In the genomic region with DNA sequence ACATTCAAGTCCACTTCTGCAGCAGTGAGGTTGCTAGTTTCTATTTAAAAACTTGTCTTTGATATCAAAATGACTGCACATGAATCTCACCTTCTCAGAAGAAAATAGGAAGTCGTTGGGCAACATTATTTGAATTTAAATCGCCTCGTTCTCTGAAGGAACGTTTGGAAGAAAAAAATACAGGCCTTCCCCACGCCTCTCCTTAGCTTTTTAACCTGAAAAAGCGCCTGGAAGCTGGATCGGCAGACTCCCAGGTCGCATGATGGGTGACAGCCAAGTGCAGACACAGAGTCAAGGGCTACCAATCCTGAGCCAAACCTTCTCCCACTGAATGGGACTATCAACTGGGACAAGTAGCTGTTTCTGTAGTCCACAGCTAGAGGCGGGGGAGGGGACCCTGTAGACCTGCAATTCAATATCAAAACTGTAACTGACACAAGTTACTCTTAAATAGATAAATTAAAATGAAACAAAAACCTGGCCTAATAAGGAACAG, we compare ENCODE assay signal across 8 cellular contexts. TPM values are rescaled to one million over a fixed set of nuclear protein-coding genes. Genes with fewer than 3 reads are reported as not detected.
DNase-seq lines count a peak whose midpoint lies in the region; ATAC-seq lines count a peak whose summit lies in the region.

No MANE protein-coding gene starts in this region.

- no peaks in the 10 kb centered on the region for H3K27me3 ChIP-seq in stomach smooth muscle (ENCODE audit: control insufficient read depth in 1 of 2, insufficient read depth in 2 of 2, low read length in 2 of 2)

- peaks cover 62% of the 10 kb centered on the region for H3K4me1 ChIP-seq in stomach smooth muscle (ENCODE audit: control insufficient read depth, insufficient read depth, low read length)

- peak overlapping the region; percentile 96 for H3K4me3 Mint-ChIP-seq in activated T-cell treated with anti-CD3 and anti-CD28 coated beads, Interleukin-2, amount 50 U/mL, for 4 hours

- H3K9me3 ChIP-seq in stomach smooth muscle (ENCODE audit: control insufficient read depth in 2 of 2, low read length in 2 of 2): no peaks in the 10 kb centered on the region

- peak overlapping the region in 1 of 2 donors; percentile 62 for H3K9ac ChIP-seq in stomach smooth muscle (ENCODE audit: low read length in 2 of 2)

- H3K4me3 ChIP-seq in stomach smooth muscle (ENCODE audit: low read length in 2 of 2): peak overlapping the region; percentile 76 to 80

- H3K9me3 Mint-ChIP-seq in activated T-cell treated with anti-CD3 and anti-CD28 coated beads, Interleukin-2, amount 50 U/mL, for 4 hours: no peaks in the 10 kb centered on the region

- H3K36me3 Mint-ChIP-seq in activated T-cell treated with anti-CD3 and anti-CD28 coated beads, Interleukin-2, amount 50 U/mL, for 4 hours (ENCODE audit: insufficient read depth): no peaks in the 10 kb centered on the region

- DNase-seq in NOMO-1 treated with DMSO at 0.1 percent for 48 hours (lab: John Stamatoyannopoulos, UW; ENCODE audit: unreplicated experiment) (peak; percentile 18), NOMO-1 treated with dmso at 0.1 percent for 144 hours (lab: John Stamatoyannopoulos, UW; ENCODE audit: unreplicated experiment) (no peak), hippocampal formation (lab: John Stamatoyannopoulos, UW) (peak; percentile 47 to 70), middle frontal gyrus (ENCODE audit: extremely low spot score, low spot score) (no peak)
- no peak for DNase-seq in activated T-cell treated with anti-CD3 and anti-CD28 coated beads, Interleukin-2, amount 50 U/mL, for 4 hours
- DNase-seq in activated CD8-positive, alpha-beta memory T cell treated with anti-CD3 and anti-CD28 coated beads, Interleukin-2, amount 50 U/mL, for 4 hours: no peak

- H3K27me3 Mint-ChIP-seq in activated T-cell treated with anti-CD3 and anti-CD28 coated beads, Interleukin-2, amount 50 U/mL, for 4 hours (ENCODE audit: low read depth): no peaks in the 10 kb centered on the region

- no peak for ATAC-seq in activated T-cell treated with anti-CD3 and anti-CD28 coated beads, Interleukin-2, amount 50 U/mL, for 4 hours
- no peak for ATAC-seq in GM19397 (IDR thresholded peaks at IDR 0.05; ENCODE audit: unreplicated experiment)

- H3K4me1 Mint-ChIP-seq in activated T-cell treated with anti-CD3 and anti-CD28 coated beads, Interleukin-2, amount 50 U/mL, for 4 hours (ENCODE audit: low read depth): peaks cover 66% of the 10 kb centered on the region

- H3K27ac ChIP-seq in stomach smooth muscle (ENCODE audit: low read length): peak overlapping the region; percentile 8

- no peaks in the 10 kb centered on the region for H3K36me3 ChIP-seq in stomach smooth muscle (ENCODE audit: control insufficient read depth in 2 of 2, insufficient read depth in 2 of 2, low read length in 2 of 2)

RNA-seq across cellular contexts. Expression of a gene that starts 2.2 kb away (rescaled TPM):
- 10 to 100 TPM; 12.9 to 19.2 (median 18.2) TPM for total RNA-seq in activated T-cell treated with anti-CD3 and anti-CD28 coated beads, Interleukin-2, amount 50 U/mL, for 4 hours

RNA-seq across cellular contexts. Expression of a gene that starts 49.7 kb away (rescaled TPM):
- 10 to 100 TPM; 20.7 to 23.0 (median 22.3) TPM for total RNA-seq in activated T-cell treated with anti-CD3 and anti-CD28 coated beads, Interleukin-2, amount 50 U/mL, for 4 hours

RNA-seq across cellular contexts. Expression of a gene that starts 59.6 kb away (rescaled TPM):
- total RNA-seq in activated T-cell treated with anti-CD3 and anti-CD28 coated beads, Interleukin-2, amount 50 U/mL, for 4 hours: 10 to 100 TPM; 21.4 to 23.0 (median 21.5) TPM

Comparison
In these comparisons a context has a peak if more than half of its experiments do, and no peak if none do; other contexts are left out.
1. DNase-seq: peak in NOMO-1 treated with DMSO at 0.1 percent for 48 hours (single experiment) and hippocampal formation (2 of 2); none in NOMO-1 treated with dmso at 0.1 percent for 144 hours (single experiment), activated T-cell treated with anti-CD3 and anti-CD28 coated beads, Interleukin-2, amount 50 U/mL, for 4 hours (single experiment), middle frontal gyrus (single experiment) and activated CD8-positive, alpha-beta memory T cell treated with anti-CD3 and anti-CD28 coated beads, Interleukin-2, amount 50 U/mL, for 4 hours (single experiment).